Comparison of ENCODE assay signal across 4 cellular contexts in genomic region chrX:121405826-121406225, GRCh38.
"Had no signal": no experiment of that assay in that cellular context is flagged by ENCODE, and none has a peak within 500 bp of the region (broad histone marks: within the 10 kb centered on the region; RNA-seq: fewer than 3 reads in every experiment).

No MANE protein-coding gene starts in this region.

- H3K9ac ChIP-seq: GM23248 had no signal

- H3K4me3 Mint-ChIP-seq: H9, IgD-negative memory B cell had no signal

- DNase-seq: GM23248, H9, HCEC 1CT had no signal

- H3K27me3 Mint-ChIP-seq: IgD-negative memory B cell had no signal

- H3K27ac Mint-ChIP-seq: IgD-negative memory B cell had no signal

- H3K4me1 Mint-ChIP-seq: IgD-negative memory B cell had no signal

- H3K36me3 Mint-ChIP-seq: IgD-negative memory B cell had no signal

- H3K4me3 ChIP-seq: GM23248 had no signal

- H3K27ac ChIP-seq: GM23248 had no signal
